ENCODE assay signal across 27 cellular contexts in the genomic region with DNA sequence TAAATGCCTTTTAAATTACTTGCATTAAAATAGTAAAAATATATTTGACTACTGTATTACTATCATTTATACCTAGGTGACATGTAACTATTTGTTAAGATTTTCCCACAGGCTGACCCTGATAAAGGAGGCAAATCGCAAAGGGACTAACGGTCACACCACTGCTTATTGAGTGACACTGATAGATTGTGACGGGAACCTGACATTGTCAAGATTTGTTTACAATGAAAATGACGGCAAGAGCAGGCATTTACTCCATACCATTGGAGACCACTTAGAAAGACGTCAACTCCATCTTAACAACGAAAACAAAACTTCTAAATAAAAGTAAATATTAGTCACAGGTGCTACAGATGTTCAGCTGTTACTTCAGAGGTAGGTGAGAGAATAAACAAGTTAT.
"Had no signal": no experiment of that assay in that cellular context is flagged by ENCODE, and none has a peak within 500 bp of the region (broad histone marks: within the 10 kb centered on the region; RNA-seq: fewer than 3 reads in every experiment).

No MANE protein-coding gene starts in this region.

- H3K4me1 ChIP-seq: ascending aorta, breast epithelium, esophagus muscularis mucosa, foreskin keratinocyte, gastrocnemius medialis, heart left ventricle had no signal

- ATAC-seq: activated CD4-positive, alpha-beta T cell treated with anti-CD3 and anti-CD28 coated beads for 36 hours; activated CD8-positive, alpha-beta memory T cell treated with anti-CD3 and anti-CD28 coated beads, Interleukin-2, amount 10 ng/mL, durations not matched to agents 7 days and 5 days; activated CD8-positive, alpha-beta T cell treated with anti-CD3 and anti-CD28 coated beads, Interleukin-2, amount 10 ng/mL, durations not matched to agents 7 days and 5 days; activated naive CD4-positive, alpha-beta T cell treated with anti-CD3 and anti-CD28 coated beads, Interleukin-2, amount 50 U/mL, for 72 hours; foreskin keratinocyte; gastrocnemius medialis; heart left ventricle had no signal

- H3K27me3 ChIP-seq: ascending aorta, breast epithelium, dorsolateral prefrontal cortex, esophagus muscularis mucosa, foreskin keratinocyte, gastrocnemius medialis, heart left ventricle had no signal

- DNase-seq: activated CD4-positive, alpha-beta memory T cell treated with anti-CD3 and anti-CD28 coated beads for 36 hours; activated CD4-positive, alpha-beta T cell treated with anti-CD3 and anti-CD28 coated beads for 36 hours; activated CD4-positive, alpha-beta T cell treated with anti-CD3 and anti-CD28 coated beads, Interleukin-2, amount 10 ng/mL, durations not matched to agents 24 days and 14 days; activated CD4-positive, CD25-positive, alpha-beta regulatory T cell; activated CD4-positive, CD25-positive, alpha-beta regulatory T cell treated with anti-CD3 and anti-CD28 coated beads, Interleukin-2, amount 50 U/mL, for 72 hours; activated CD8-positive, alpha-beta memory T cell treated with anti-CD3 and anti-CD28 coated beads, Interleukin-2, amount 10 ng/mL, durations not matched to agents 7 days and 5 days; activated CD8-positive, alpha-beta memory T cell treated with anti-CD3 and anti-CD28 coated beads, Interleukin-2, amount 50 U/mL, for 4 hours; activated CD8-positive, alpha-beta T cell treated with anti-CD3 and anti-CD28 coated beads, Interleukin-2, amount 10 ng/mL, durations not matched to agents 7 days and 5 days; activated gamma-delta T cell; activated naive CD4-positive, alpha-beta T cell; activated naive CD4-positive, alpha-beta T cell treated with anti-CD3 and anti-CD28 coated beads, Interleukin-2, amount 10 ng/mL, durations not matched to agents 7 days and 5 days; activated naive CD8-positive, alpha-beta T cell treated with anti-CD3 and anti-CD28 coated beads, Interleukin-2, amount 10 ng/mL, durations not matched to agents 7 days and 5 days; activated T-cell treated with anti-CD3 and anti-CD28 coated beads, Interleukin-2, amount 50 U/mL, for 1 hour; activated T-cell treated with anti-CD3 and anti-CD28 coated beads, Interleukin-2, amount 50 U/mL, for 48 hours; dorsolateral prefrontal cortex; effector memory CD4-positive, alpha-beta T cell; erythroblast; foreskin keratinocyte; gastrocnemius medialis; glutamatergic neuron; heart left ventricle; T-helper 2 cell had no signal

- H3K4me3 ChIP-seq: ascending aorta, breast epithelium, coronary artery, dorsolateral prefrontal cortex, esophagus muscularis mucosa, gastrocnemius medialis, heart left ventricle had no signal

- H3K27ac ChIP-seq: ascending aorta, breast epithelium, coronary artery, dorsolateral prefrontal cortex, esophagus muscularis mucosa, foreskin keratinocyte, gastrocnemius medialis, heart left ventricle had no signal

- H3K36me3 ChIP-seq: ascending aorta, breast epithelium, esophagus muscularis mucosa, gastrocnemius medialis, heart left ventricle had no signal

- H3K9me3 ChIP-seq: ascending aorta, breast epithelium, esophagus muscularis mucosa, gastrocnemius medialis, heart left ventricle had no signal
